Comparison of ENCODE assay signal across 15 cellular contexts in the genomic region with DNA sequence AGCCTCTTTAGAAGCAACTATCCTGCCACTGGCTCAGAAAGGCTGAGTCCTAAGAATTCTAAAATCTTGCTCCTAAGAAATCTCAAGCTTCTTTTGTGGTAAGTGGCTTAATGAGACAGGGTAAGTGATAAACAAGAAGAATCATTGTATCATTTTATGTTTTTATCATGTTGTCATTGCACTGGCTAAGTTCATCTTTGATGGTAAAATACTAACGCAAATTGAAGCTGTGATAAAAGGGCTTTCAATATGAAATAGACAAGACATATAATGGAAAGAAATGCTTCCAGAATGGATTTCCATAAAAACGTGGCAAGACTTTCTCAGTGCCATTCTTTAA. TPM values are rescaled to one million over a fixed set of nuclear protein-coding genes. Genes with fewer than 3 reads are reported as not detected.
A peak's percentile ranks its signal among the peaks of the same experiment; 100 is the strongest.
DNase-seq lines count a peak whose midpoint lies in the region; ATAC-seq and TF ChIP-seq lines count a peak whose summit lies in the region.
"Had no signal": no experiment of that assay in that cellular context is flagged by ENCODE, and none has a peak within 500 bp of the region (broad histone marks: within the 10 kb centered on the region; RNA-seq: fewer than 3 reads in every experiment).

No MANE protein-coding gene starts in this region.

- peak overlapping the region; percentile 68 to 85 (median 74) for H3K4me3 Mint-ChIP-seq in T-cell

- TF ChIP-seq EP300 in transverse colon (IDR thresholded peaks at IDR 0.05; ENCODE audit: low read depth) = no peak

- 80 to 86% methylated on average over 2 of the region's 2 CpGs for WGBS in heart right ventricle, 2 donors
- 73% methylated on average over 2 of the region's 2 CpGs for WGBS in right cardiac atrium
- WGBS in transverse colon (ENCODE audit: low coverage in 1 of 2), 2 donors = 74% methylated on average over 2 of the region's 2 CpGs

- ATAC-seq in heart right ventricle = no peak
- no peak for ATAC-seq in right cardiac atrium
- ATAC-seq in T-cell (replicated peaks in 1 of 4) = peak; percentile 49 to 67 (median 51)
- no peak for ATAC-seq in GM21717 (IDR thresholded peaks at IDR 0.05; ENCODE audit: unreplicated experiment)

- no peaks in the 10 kb centered on the region for H3K27me3 Mint-ChIP-seq in T-cell

- POLR2A ChIA-PET in T-cell (lab: Charles Lee) = interaction anchor here (0.6 to 1.1 kb wide), 4 partner anchors 23 to 51 kb away, joined by 3 to 4 read pairs (median 4); no protein-coding TSS in a partner anchor

- DNase-seq in heart right ventricle (no peak), right cardiac atrium (no peak), T-cell (no peak), epithelial cell of prostate (ENCODE audit: low read depth, low spot score) (no peak), transverse colon (no peak), OCI-M2 (lab: John Stamatoyannopoulos, UW; ENCODE audit: unreplicated experiment) (no peak), anterior cingulate cortex (lab: John Stamatoyannopoulos, UW) (no peak)
- DNase-seq: DMS 273 treated with DMSO at 0.1 percent for 48 hours, MV-4-11, NCI-H2029 treated with DMSO at 0.1 percent for 48 hours, NCI-H524 treated with DMSO at 0.1 percent for 48 hours had no signal

- H3K9me3 Mint-ChIP-seq in T-cell = no peaks in the 10 kb centered on the region

- H3K27ac Mint-ChIP-seq in T-cell = peak overlapping the region; percentile 98 to 99

- H3K36me3 ChIP-seq in heart right ventricle (no peaks in the 10 kb centered on the region), transverse colon (no peaks in the 10 kb centered on the region)

- CTCF ChIA-PET in T-cell (lab: Charles Lee) = interaction anchor here in 1 of 2 donors (0.6 to 1.2 kb wide), 3 partner anchors 9 to 25 kb away, joined by 3 to 4 read pairs (median 3); no protein-coding TSS in a partner anchor

- in situ Hi-C loops in transverse colon (cut with MboI; ENCODE audit: low pct_ligation_motif_present in 1 of 4, low pct_unique_long_range_greater_than_20kb in 1 of 4, low sequenced_read_pairs in 3 of 4) = no loop called here

- H3K4me1 ChIP-seq in heart right ventricle (peaks cover 0 to 17% (median 9%) of the 10 kb centered on the region in 9 donors), right cardiac atrium (ENCODE audit: control insufficient read depth, insufficient read depth, low read length) (peaks cover 2% of the 10 kb centered on the region), transverse colon (peaks cover 0 to 12% (median 8%) of the 10 kb centered on the region in 4 donors)
- H3K4me1 ChIP-seq: parathyroid adenoma had no signal

- H3K9me3 ChIP-seq in heart right ventricle (no peaks in the 10 kb centered on the region), right cardiac atrium (ENCODE audit: control insufficient read depth, low read length) (no peaks in the 10 kb centered on the region), transverse colon (no peaks in the 10 kb centered on the region)

- intact Hi-C loops in heart right ventricle (cut with DNase I) = no loop called here
- intact Hi-C loops in right cardiac atrium (cut with DNase I) = no loop called here
- intact Hi-C loops in transverse colon (cut with DNase I; ENCODE audit: low total_unique reads) = no loop called here

- H3K36me3 Mint-ChIP-seq in T-cell = peaks cover 10% of the 10 kb centered on the region
- H3K36me3 Mint-ChIP-seq: brain had no signal

- no peak for TF ChIP-seq POLR2A in transverse colon (IDR thresholded peaks at IDR 0.05)

- no peak overlapping the region for H3K4me3 ChIP-seq in heart right ventricle
- no peak overlapping the region for H3K4me3 ChIP-seq in right cardiac atrium (ENCODE audit: low read length)
- no peak overlapping the region for H3K4me3 ChIP-seq in transverse colon
- H3K4me3 ChIP-seq: PC-9 had no signal

- TF ChIP-seq CTCF in heart right ventricle (IDR thresholded peaks at IDR 0.05) = no peak
- no peak for TF ChIP-seq CTCF in transverse colon (IDR thresholded peaks at IDR 0.05)

- H3K4me1 Mint-ChIP-seq in T-cell = peaks cover 60 to 85% (median 64%) of the 10 kb centered on the region in 3 donors

- H3K27me3 ChIP-seq in heart right ventricle = no peaks in the 10 kb centered on the region
- no peaks in the 10 kb centered on the region for H3K27me3 ChIP-seq in right cardiac atrium (ENCODE audit: control insufficient read depth, insufficient read depth)
- H3K27me3 ChIP-seq in transverse colon = no peaks in the 10 kb centered on the region

- H3K27ac ChIP-seq in heart right ventricle (peak overlapping the region in 8 of 10 donors; percentile 16 to 69 (median 44)), right cardiac atrium (ENCODE audit: low read length) (no peak overlapping the region), epithelial cell of prostate (peak overlapping the region; percentile 2), transverse colon (peak overlapping the region in 3 of 4 donors; percentile 9 to 50 (median 28))
- H3K27ac ChIP-seq: parathyroid adenoma, PC-9 had no signal

RNA-seq across cellular contexts. Expression of a gene that starts 21.6 kb away (rescaled TPM):
- total RNA-seq in heart right ventricle = 1 to 10 TPM; 3.5 to 8.1 (median 5.2) TPM
- polyA plus RNA-seq in heart right ventricle = 1 to 10 TPM; 3.5 to 6.4 TPM
- 10 to 100 TPM in 1 of 4 donors, 1 to 10 TPM in 3; 4.1 to 11.0 (median 6.0) TPM for total RNA-seq in right cardiac atrium
- polyA plus RNA-seq in right cardiac atrium = 2.8 TPM
- total RNA-seq in T-cell = 100 to 1,000 TPM; 123 to 151 (median 136) TPM
- total RNA-seq in transverse colon = 10 to 100 TPM in 1 of 4 donors, 1 to 10 TPM in 3; 4.8 to 18.4 (median 7.4) TPM

Comparison
In these comparisons a context has a peak if more than half of its experiments do, and no peak if none do; other contexts are left out.
1. ATAC-seq: peak in T-cell (4 of 4); none in heart right ventricle (0 of 8), right cardiac atrium (0 of 2) and GM21717 (single experiment).
2. RNA of a gene that starts 21.6 kb away (total RNA-seq): 123 to 151 TPM in T-cell; 4.8 to 18.4 TPM in transverse colon, 4.1 to 11.0 TPM in right cardiac atrium and 3.5 to 8.1 TPM in heart right ventricle; every median in the first group is over 4 times any median in the second.